Comparison of ENCODE assay signal across 1 cellular context in genomic region chr20:44959896-44960852, GRCh38.
TF ChIP-seq lines count a peak whose summit lies in the region.

TSS of gene TOMM34 (minus strand) at chr20:44960397. CDS start at chr20:44960333, 64 bp downstream.

TF ChIP-seq in K562, 482 proteins besides CTCF, POLR2A, EP300 and RAD21 (continued from another document and continues in another):
- TF ChIP-seq WHSC1 (IDR thresholded peaks at IDR 0.05; ENCODE audit: low read length), result no peak
- no peak for TF ChIP-seq ASH1L (IDR thresholded peaks at IDR 0.05; ENCODE audit: borderline replicate concordance, low read depth, partially characterized antibody)
- peak; percentile 85; the same call in 1 of the 2 replicates for TF ChIP-seq STAT6 (CRISPR knock-in tag; IDR thresholded peaks at IDR 0.05)
- TF ChIP-seq, protein P1, sequence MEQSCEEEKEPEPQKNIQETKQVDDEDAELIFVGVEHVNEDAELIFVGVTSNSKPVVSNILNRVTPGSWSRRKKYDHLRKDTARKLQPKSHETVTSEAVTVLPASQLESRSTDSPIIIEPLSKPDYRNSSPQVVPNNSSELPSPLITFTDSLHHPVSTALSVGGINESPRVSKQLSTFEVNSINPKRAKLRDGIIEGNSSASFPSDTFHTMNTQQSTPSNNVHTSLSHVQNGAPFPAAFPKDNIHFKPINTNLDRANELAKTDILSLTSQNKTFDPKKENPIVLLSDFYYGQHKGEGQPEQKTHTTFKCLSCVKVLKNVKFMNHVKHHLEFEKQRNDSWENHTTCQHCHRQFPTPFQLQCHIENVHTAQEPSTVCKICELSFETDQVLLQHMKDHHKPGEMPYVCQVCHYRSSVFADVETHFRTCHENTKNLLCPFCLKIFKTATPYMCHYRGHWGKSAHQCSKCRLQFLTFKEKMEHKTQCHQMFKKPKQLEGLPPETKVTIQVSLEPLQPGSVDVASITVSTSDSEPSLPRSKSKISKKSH (CRISPR knock-in tag; IDR thresholded peaks at IDR 0.05), result no peak
- TF ChIP-seq MGA (IDR thresholded peaks at IDR 0.05), result peak; percentile 96
- TF ChIP-seq CBX3 (IDR thresholded peaks at IDR 0.05; ENCODE audit: borderline replicate concordance in 1 of 2, low read length in 2 of 2), result no peak; a peak in 1 of 3 replicates
- TF ChIP-seq EWSR1 (IDR thresholded peaks at IDR 0.05; ENCODE audit: borderline replicate concordance, low read depth, partially characterized antibody), result no peak
- no peak for TF ChIP-seq ZNF707 (CRISPR knock-in tag; conservative IDR thresholded peaks at IDR 0.05)
- no peak for TF ChIP-seq CHD1 (IDR thresholded peaks at IDR 0.05; ENCODE audit: low read length)
- peak; percentile 69; the same call in 1 of the 2 replicates for TF ChIP-seq ATF7 (IDR thresholded peaks at IDR 0.05)
- TF ChIP-seq DMBX1 (CRISPR knock-in tag; IDR thresholded peaks at IDR 0.05; ENCODE audit: borderline replicate concordance), result no peak
- TF ChIP-seq, protein P2, sequence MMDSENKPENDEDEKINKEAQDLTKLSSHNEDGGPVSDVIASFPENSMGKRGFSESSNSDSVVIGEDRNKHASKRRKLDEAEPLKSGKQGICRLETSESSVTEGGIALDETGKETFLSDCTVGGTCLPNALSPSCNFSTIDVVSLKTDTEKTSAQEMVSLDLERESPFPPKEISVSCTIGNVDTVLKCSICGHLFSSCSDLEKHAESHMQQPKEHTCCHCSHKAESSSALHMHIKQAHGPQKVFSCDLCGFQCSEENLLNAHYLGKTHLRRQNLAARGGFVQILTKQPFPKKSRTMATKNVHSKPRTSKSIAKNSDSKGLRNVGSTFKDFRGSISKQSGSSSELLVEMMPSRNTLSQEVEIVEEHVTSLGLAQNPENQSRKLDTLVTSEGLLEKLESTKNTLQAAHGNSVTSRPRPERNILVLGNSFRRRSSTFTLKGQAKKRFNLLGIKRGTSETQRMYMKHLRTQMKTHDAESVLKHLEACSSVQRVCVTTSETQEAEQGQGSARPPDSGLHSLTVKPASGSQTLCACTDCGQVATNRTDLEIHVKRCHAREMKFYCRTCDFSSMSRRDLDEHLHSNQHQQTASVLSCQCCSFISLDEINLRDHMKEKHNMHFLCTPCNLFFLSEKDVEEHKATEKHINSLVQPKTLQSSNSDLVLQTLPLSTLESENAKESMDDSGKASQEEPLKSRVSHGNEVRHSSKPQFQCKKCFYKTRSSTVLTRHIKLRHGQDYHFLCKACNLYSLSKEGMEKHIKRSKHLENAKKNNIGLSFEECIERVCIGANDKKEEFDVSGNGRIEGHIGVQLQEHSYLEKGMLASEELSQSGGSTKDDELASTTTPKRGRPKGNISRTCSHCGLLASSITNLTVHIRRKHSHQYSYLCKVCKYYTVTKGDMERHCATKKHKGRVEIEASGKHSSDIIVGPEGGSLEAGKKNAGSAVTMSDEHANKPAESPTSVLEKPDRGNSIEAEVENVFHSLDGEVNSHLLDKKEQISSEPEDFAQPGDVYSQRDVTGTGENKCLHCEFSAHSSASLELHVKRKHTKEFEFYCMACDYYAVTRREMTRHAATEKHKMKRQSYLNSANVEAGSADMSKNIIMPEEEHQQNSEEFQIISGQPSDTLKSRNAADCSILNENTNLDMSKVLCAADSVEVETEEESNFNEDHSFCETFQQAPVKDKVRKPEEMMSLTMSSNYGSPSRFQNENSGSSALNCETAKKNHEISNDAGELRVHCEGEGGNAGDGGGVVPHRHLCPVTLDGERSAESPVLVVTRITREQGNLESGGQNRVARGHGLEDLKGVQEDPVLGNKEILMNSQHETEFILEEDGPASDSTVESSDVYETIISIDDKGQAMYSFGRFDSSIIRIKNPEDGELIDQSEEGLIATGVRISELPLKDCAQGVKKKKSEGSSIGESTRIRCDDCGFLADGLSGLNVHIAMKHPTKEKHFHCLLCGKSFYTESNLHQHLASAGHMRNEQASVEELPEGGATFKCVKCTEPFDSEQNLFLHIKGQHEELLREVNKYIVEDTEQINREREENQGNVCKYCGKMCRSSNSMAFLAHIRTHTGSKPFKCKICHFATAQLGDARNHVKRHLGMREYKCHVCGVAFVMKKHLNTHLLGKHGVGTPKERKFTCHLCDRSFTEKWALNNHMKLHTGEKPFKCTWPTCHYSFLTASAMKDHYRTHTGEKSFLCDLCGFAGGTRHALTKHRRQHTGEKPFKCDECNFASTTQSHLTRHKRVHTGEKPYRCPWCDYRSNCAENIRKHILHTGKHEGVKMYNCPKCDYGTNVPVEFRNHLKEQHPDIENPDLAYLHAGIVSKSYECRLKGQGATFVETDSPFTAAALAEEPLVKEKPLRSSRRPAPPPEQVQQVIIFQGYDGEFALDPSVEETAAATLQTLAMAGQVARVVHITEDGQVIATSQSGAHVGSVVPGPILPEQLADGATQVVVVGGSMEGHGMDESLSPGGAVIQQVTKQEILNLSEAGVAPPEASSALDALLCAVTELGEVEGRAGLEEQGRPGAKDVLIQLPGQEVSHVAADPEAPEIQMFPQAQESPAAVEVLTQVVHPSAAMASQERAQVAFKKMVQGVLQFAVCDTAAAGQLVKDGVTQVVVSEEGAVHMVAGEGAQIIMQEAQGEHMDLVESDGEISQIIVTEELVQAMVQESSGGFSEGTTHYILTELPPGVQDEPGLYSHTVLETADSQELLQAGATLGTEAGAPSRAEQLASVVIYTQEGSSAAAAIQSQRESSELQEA (IDR thresholded peaks at IDR 0.05; ENCODE audit: low read depth), result no peak
- TF ChIP-seq MEF2D (tag; conservative IDR thresholded peaks at IDR 0.05; ENCODE audit: low read depth), result no peak
- TF ChIP-seq, protein P3, sequence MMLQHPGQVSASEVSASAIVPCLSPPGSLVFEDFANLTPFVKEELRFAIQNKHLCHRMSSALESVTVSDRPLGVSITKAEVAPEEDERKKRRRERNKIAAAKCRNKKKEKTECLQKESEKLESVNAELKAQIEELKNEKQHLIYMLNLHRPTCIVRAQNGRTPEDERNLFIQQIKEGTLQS (IDR thresholded peaks at IDR 0.05), result 0 out of 2 replicates have a peak, but pooled peaks have one; percentile 25
- TF ChIP-seq, protein P3 (CRISPR knock-in tag; conservative IDR thresholded peaks at IDR 0.05), result 0 out of 2 replicates have a peak, but pooled peaks have one; percentile 49
- TF ChIP-seq ZNF140 (CRISPR knock-in tag; IDR thresholded peaks at IDR 0.05), result no peak
- no peak for TF ChIP-seq BCOR (IDR thresholded peaks at IDR 0.05)
- no peak for TF ChIP-seq HMG20B (CRISPR knock-in tag; IDR thresholded peaks at IDR 0.05)
- TF ChIP-seq, protein P4, sequence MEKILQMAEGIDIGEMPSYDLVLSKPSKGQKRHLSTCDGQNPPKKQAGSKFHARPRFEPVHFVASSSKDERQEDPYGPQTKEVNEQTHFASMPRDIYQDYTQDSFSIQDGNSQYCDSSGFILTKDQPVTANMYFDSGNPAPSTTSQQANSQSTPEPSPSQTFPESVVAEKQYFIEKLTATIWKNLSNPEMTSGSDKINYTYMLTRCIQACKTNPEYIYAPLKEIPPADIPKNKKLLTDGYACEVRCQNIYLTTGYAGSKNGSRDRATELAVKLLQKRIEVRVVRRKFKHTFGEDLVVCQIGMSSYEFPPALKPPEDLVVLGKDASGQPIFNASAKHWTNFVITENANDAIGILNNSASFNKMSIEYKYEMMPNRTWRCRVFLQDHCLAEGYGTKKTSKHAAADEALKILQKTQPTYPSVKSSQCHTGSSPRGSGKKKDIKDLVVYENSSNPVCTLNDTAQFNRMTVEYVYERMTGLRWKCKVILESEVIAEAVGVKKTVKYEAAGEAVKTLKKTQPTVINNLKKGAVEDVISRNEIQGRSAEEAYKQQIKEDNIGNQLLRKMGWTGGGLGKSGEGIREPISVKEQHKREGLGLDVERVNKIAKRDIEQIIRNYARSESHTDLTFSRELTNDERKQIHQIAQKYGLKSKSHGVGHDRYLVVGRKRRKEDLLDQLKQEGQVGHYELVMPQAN (IDR thresholded peaks at IDR 0.05; ENCODE audit: borderline replicate concordance), result peak; percentile 63; the same call in 1 of the 2 replicates
- 0 out of 2 replicates have a peak, but pooled peaks have one; percentile 38 for TF ChIP-seq RBM34 (IDR thresholded peaks at IDR 0.05; ENCODE audit: borderline replicate concordance, insufficient read depth, low read length)
- no peak for TF ChIP-seq MTA2 (IDR thresholded peaks at IDR 0.05; ENCODE audit: low read depth)
- TF ChIP-seq HDGF (IDR thresholded peaks at IDR 0.05), result no peak
- TF ChIP-seq PRPF4 (IDR thresholded peaks at IDR 0.05; ENCODE audit: insufficient read depth, low read depth, low read length, poor library complexity, severe bottlenecking), result peak; percentile 43
- no peak for TF ChIP-seq ILF3 (IDR thresholded peaks at IDR 0.05; ENCODE audit: borderline replicate concordance)
